18 cellular contexts compared by ENCODE assay signal in genomic region chr5:135029468-135030122, GRCh38. TPM values are rescaled to one million over a fixed set of nuclear protein-coding genes. Genes with fewer than 3 reads are reported as not detected.
DNase-seq lines count a peak whose midpoint lies in the region; ATAC-seq, FAIRE-seq and TF ChIP-seq lines count a peak whose summit lies in the region.
"Had no signal": no experiment of that assay in that cellular context is flagged by ENCODE, and none has a peak within 500 bp of the region (broad histone marks: within the 10 kb centered on the region; RNA-seq: fewer than 3 reads in every experiment).

No MANE protein-coding gene starts in this region.

- H3K27me3 Mint-ChIP-seq in activated CD4-positive, alpha-beta T cell treated with anti-CD3 and anti-CD28 coated beads, Interleukin-2, amount 10 ng/mL, durations not matched to agents 24 days and 14 days = peaks cover 70% of the 10 kb centered on the region

- H2AFZ ChIP-seq in endothelial cell of umbilical vein (ENCODE audit: low read depth, low read length) (no peak overlapping the region), neural cell (ENCODE audit: low read depth, low read length) (no peak overlapping the region)

- CTCF ChIA-PET in Panc1 (lab: Charles Lee) (no interaction called here), endothelial cell of umbilical vein (lab: Charles Lee) (interaction anchor here (1.1 kb wide), 1 partner anchor 16 kb away, joined by 4 read pairs; no protein-coding TSS in a partner anchor)

- H3F3A ChIP-seq in neural cell (ENCODE audit: insufficient read depth, low read length, poor library complexity, severe bottlenecking) = no peaks in the 10 kb centered on the region

- no peaks in the 10 kb centered on the region for H3K79me2 ChIP-seq in endothelial cell of umbilical vein (ENCODE audit: control insufficient read depth, insufficient read depth, low read length)
- no peaks in the 10 kb centered on the region for H3K79me2 ChIP-seq in neural cell (replicated peaks; ENCODE audit: insufficient read depth, low read length)

- H3K4me1 ChIP-seq in Panc1 (ENCODE audit: control insufficient read depth, insufficient read depth, low read length) (peaks cover 17% of the 10 kb centered on the region), endothelial cell of umbilical vein (ENCODE audit: control insufficient read depth, extremely low read depth, insufficient read depth, low read length) (peaks cover 5% of the 10 kb centered on the region)

- TF ChIP-seq RAD21 in neural cell (conservative IDR thresholded peaks at IDR 0.05) = no peak

- no peak for TF ChIP-seq POLR2A in endothelial cell of umbilical vein (IDR thresholded peaks at IDR 0.05; ENCODE audit: low read depth, low read length)

- no peaks in the 10 kb centered on the region for H3K9me1 ChIP-seq in endothelial cell of umbilical vein (replicated peaks; ENCODE audit: control insufficient read depth, extremely low read depth, insufficient read depth, low read length)

- peaks cover 4% of the 10 kb centered on the region; the same call in 1 of the 2 replicates for H3K36me3 ChIP-seq in Panc1 (ENCODE audit: control insufficient read depth, insufficient read depth, low read length)
- no peaks in the 10 kb centered on the region for H3K36me3 ChIP-seq in endothelial cell of umbilical vein (ENCODE audit: control insufficient read depth in 2 of 2, extremely low read depth in 1 of 2, insufficient read depth in 2 of 2, low read length in 2 of 2)
- H3K36me3 ChIP-seq in neural cell (ENCODE audit: insufficient read depth, low read length) = no peaks in the 10 kb centered on the region
- H3K36me3 ChIP-seq: heart right ventricle had no signal

- no peak for ATAC-seq in Panc1
- ATAC-seq: A549; activated naive CD4-positive, alpha-beta T cell treated with anti-CD3 and anti-CD28 coated beads, Interleukin-2, amount 50 U/mL, for 72 hours; heart right ventricle; sciatic nerve had no signal

- H4K20me1 ChIP-seq in endothelial cell of umbilical vein (replicated peaks; ENCODE audit: control insufficient read depth, extremely low read depth, insufficient read depth, low read length) = no peaks in the 10 kb centered on the region
- H4K20me1 ChIP-seq in neural cell (ENCODE audit: insufficient read depth) = no peaks in the 10 kb centered on the region

- H3K9me3 ChIP-seq in Panc1 (ENCODE audit: control insufficient read depth, insufficient read depth, low read depth, low read length) = no peaks in the 10 kb centered on the region
- no peaks in the 10 kb centered on the region for H3K9me3 ChIP-seq in endothelial cell of umbilical vein (replicated peaks; ENCODE audit: control insufficient read depth, insufficient read depth, low read length)
- H3K9me3 ChIP-seq in neural cell (ENCODE audit: low read length) = no peaks in the 10 kb centered on the region
- H3K9me3 ChIP-seq: A549, heart right ventricle had no signal

- TF ChIP-seq EP300 in neural cell (conservative IDR thresholded peaks at IDR 0.05; ENCODE audit: poor library complexity, severe bottlenecking) = no peak

- H3K4me2 ChIP-seq in endothelial cell of umbilical vein (ENCODE audit: insufficient read depth, low read length) (no peak overlapping the region), neural cell (ENCODE audit: low read length) (no peak overlapping the region)
- H3K4me2 ChIP-seq: A549 had no signal

- peaks cover 7% of the 10 kb centered on the region for H3K9me3 Mint-ChIP-seq in activated CD4-positive, alpha-beta T cell treated with anti-CD3 and anti-CD28 coated beads, Interleukin-2, amount 10 ng/mL, durations not matched to agents 24 days and 14 days

- no peak for DNase-seq in activated CD4-positive, alpha-beta T cell treated with anti-CD3 and anti-CD28 coated beads, Interleukin-2, amount 10 ng/mL, durations not matched to agents 24 days and 14 days
- DNase-seq in activated CD4-positive, alpha-beta T cell treated with anti-CD3 and anti-CD28 coated beads, Interleukin-2, amount 50 U/mL, for 1 hour = no peak
- no peak for DNase-seq in Panc1 (ENCODE audit: low read depth, low spot score)
- DNase-seq in endothelial cell of umbilical vein (ENCODE audit: low read depth, low spot score) = no peak
- DNase-seq in C1 segment of cervical spinal cord (lab: John Stamatoyannopoulos, UW) = no peak
- DNase-seq in NOMO-1 (lab: John Stamatoyannopoulos, UW; ENCODE audit: unreplicated experiment in 2 of 2) = no peak
- no peak for DNase-seq in NK-92 treated with Interleukin-12 subunit alpha and Interleukin-12 subunit beta, amount 100 ng/mL, for 24 hours (lab: John Stamatoyannopoulos, UW)
- DNase-seq: cerebellar nuclear complex; heart right ventricle; left colon; NCI-H2081; NCI-H69; stimulated activated CD4-positive, alpha-beta T cell treated with anti-CD3 and anti-CD28 coated beads, Interleukin-4, amount 100 ng/mL, for 24 hours had no signal

- H3K9ac ChIP-seq in endothelial cell of umbilical vein (replicated peaks; ENCODE audit: extremely low read depth, insufficient read depth, low read length) (no peak overlapping the region), neural cell (ENCODE audit: low read length) (no peak overlapping the region)

- dilution Hi-C loops in endothelial cell of umbilical vein (cut with MboI; ENCODE audit: extremely low pct_ligation_motif_present, low sequenced_read_pairs) = no loop called here

- in situ Hi-C loops in Panc1 (cut with HindIII; ENCODE audit: low pct_unique_long_range_greater_than_20kb, low sequenced_read_pairs) = no loop called here

- H3K4me3 Mint-ChIP-seq in activated CD4-positive, alpha-beta T cell treated with anti-CD3 and anti-CD28 coated beads, Interleukin-2, amount 10 ng/mL, durations not matched to agents 24 days and 14 days = peak overlapping the region; percentile 1

- peaks cover 9% of the 10 kb centered on the region for H3K36me3 Mint-ChIP-seq in activated CD4-positive, alpha-beta T cell treated with anti-CD3 and anti-CD28 coated beads, Interleukin-2, amount 10 ng/mL, durations not matched to agents 24 days and 14 days (ENCODE audit: low read depth)

- POLR2A ChIA-PET in Panc1 (lab: Charles Lee) (no interaction called here), endothelial cell of umbilical vein (lab: Charles Lee) (no interaction called here)

- TSS peak; percentile 71 for BruUV-seq in Panc1 (replicated peaks; lab: Mats Ljungman, UMichigan)
- no TSS peak for BruUV-seq in endothelial cell of umbilical vein (replicated peaks; lab: Mats Ljungman, UMichigan)

- peaks cover 27% of the 10 kb centered on the region for H3K4me1 Mint-ChIP-seq in activated CD4-positive, alpha-beta T cell treated with anti-CD3 and anti-CD28 coated beads, Interleukin-2, amount 10 ng/mL, durations not matched to agents 24 days and 14 days

- no peak for FAIRE-seq in endothelial cell of umbilical vein (lab: Jason Lieb, UNC)
- FAIRE-seq: A549 had no signal

- peak overlapping the region; percentile 52 for H3K27ac Mint-ChIP-seq in activated CD4-positive, alpha-beta T cell treated with anti-CD3 and anti-CD28 coated beads, Interleukin-2, amount 10 ng/mL, durations not matched to agents 24 days and 14 days

- H3K27me3 ChIP-seq in Panc1 (ENCODE audit: control insufficient read depth, insufficient read depth, low read length) (no peaks in the 10 kb centered on the region), endothelial cell of umbilical vein (ENCODE audit: control insufficient read depth in 2 of 2, insufficient read depth in 2 of 2, low read length in 2 of 2) (peaks cover 67 to 83% of the 10 kb centered on the region in 2 experiments), neural cell (ENCODE audit: insufficient read depth, low read depth, low read length) (peaks cover 95% of the 10 kb centered on the region)

- no peaks in the 10 kb centered on the region for H3K9me2 ChIP-seq in neural cell (ENCODE audit: insufficient read depth, low read length)

- H3K27ac ChIP-seq in Panc1 (ENCODE audit: low read length) (peak overlapping the region; percentile 92), endothelial cell of umbilical vein (ENCODE audit: insufficient read depth, low read depth, low read length) (no peak overlapping the region), neural cell (ENCODE audit: low read length) (no peak overlapping the region)
- H3K27ac ChIP-seq: heart right ventricle had no signal

- intact Hi-C loops in activated CD4-positive, alpha-beta T cell treated with anti-CD3 and anti-CD28 coated beads, Interleukin-2, amount 10 ng/mL, durations not matched to agents 24 days and 14 days (cut with micrococcal nuclease) = loop anchor here (1.0 to 5.0 kb wide), 3 partner anchors 11 to 513 kb away; no protein-coding TSS in a partner anchor
- intact Hi-C loops in Panc1 (cut with micrococcal nuclease; ENCODE audit: unreplicated experiment) = loop anchor here (5.0 kb wide), 1 partner anchor 163 kb away; no protein-coding TSS in a partner anchor
- intact Hi-C loops in endothelial cell of umbilical vein (cut with micrococcal nuclease) = loop anchor here (5.0 kb wide), 2 partner anchors 163 to 303 kb away; no protein-coding TSS in a partner anchor

- H3K4me3 ChIP-seq in Panc1 (ENCODE audit: low read depth in 2 of 2, low read length in 2 of 2) (no peak overlapping the region), endothelial cell of umbilical vein (replicated peaks in 1 of 3; ENCODE audit: insufficient read depth in 1 of 3, low read depth in 1 of 3, low read length in 3 of 3) (no peak overlapping the region), neural cell (ENCODE audit: low read length) (no peak overlapping the region)
- H3K4me3 ChIP-seq: A549 had no signal

- TF ChIP-seq CTCF in Panc1 (IDR thresholded peaks at IDR 0.05) = no peak
- TF ChIP-seq CTCF in endothelial cell of umbilical vein (IDR thresholded peaks at IDR 0.05; ENCODE audit: extremely low read depth in 1 of 2, insufficient read depth in 1 of 2, low read depth in 1 of 2, low read length in 2 of 2) = no peak
- no peak for TF ChIP-seq CTCF in neural cell (IDR thresholded peaks at IDR 0.05; ENCODE audit: poor library complexity, severe bottlenecking)

TF ChIP-seq in neural cell, 6 proteins besides CTCF, POLR2A, EP300 and RAD21 (continues in another document):
- TF ChIP-seq MXI1 (conservative IDR thresholded peaks at IDR 0.05; ENCODE audit: poor library complexity, severe bottlenecking) = no peak
- no peak for TF ChIP-seq TAF1 (IDR thresholded peaks at IDR 0.05; ENCODE audit: low read depth)

RNA-seq across cellular contexts. Expression of gene PITX1, which starts 4.4 kb away (rescaled TPM):
- total RNA-seq in activated CD4-positive, alpha-beta T cell treated with anti-CD3 and anti-CD28 coated beads, Interleukin-2, amount 10 ng/mL, durations not matched to agents 24 days and 14 days = 0.61 and 0.78 TPM in 2 replicates
- total RNA-seq in Panc1 (2021; ENCODE audit: unreplicated experiment) (41.5 TPM), endothelial cell of umbilical vein (0.42 and 6.0 TPM in 2 replicates)
- 72.4 TPM for polyA plus RNA-seq in Panc1 (2012; ENCODE audit: insufficient read length)
- polyA plus RNA-seq in endothelial cell of umbilical vein (0.48 and 0.65 TPM in 2 replicates), neural cell (1.9 TPM in 1 of 2 replicates, not detected in the other)
- 0.34 TPM in 2 replicates for polyA plus RNA-seq in endothelial cell of umbilical vein (2011; cell fraction: cytosol; rRNA removed)
- polyA plus RNA-seq in endothelial cell of umbilical vein (2011; cell fraction: nucleus; rRNA removed) = 0.14 and 0.24 TPM in 2 replicates
- polyA plus RNA-seq in endothelial cell of umbilical vein (2012) = 0.08 TPM in 1 of 2 replicates, not detected in the other
- polyA minus RNA-seq in endothelial cell of umbilical vein (0.90 and 2.1 TPM in 2 replicates), neural cell (not detected in 2 replicates)
- 76.4 TPM for polyA minus RNA-seq in endothelial cell of umbilical vein (2011; cell fraction: cytosol; rRNA and poly(A)+ RNA removed)
- 0.53 and 0.77 TPM in 2 replicates for polyA minus RNA-seq in endothelial cell of umbilical vein (2011; cell fraction: nucleus; rRNA and poly(A)+ RNA removed)
- total RNA-seq: RPMI7951 had no signal
